ENCODE assay signal across 10 cellular contexts in genomic region chr15:67026171-67026967, GRCh38. TPM values are rescaled to one million over a fixed set of nuclear protein-coding genes. Genes with fewer than 3 reads are reported as not detected.
DNase-seq lines count a peak whose midpoint lies in the region; ATAC-seq and TF ChIP-seq lines count a peak whose summit lies in the region.
"Had no signal": no experiment of that assay in that cellular context is flagged by ENCODE, and none has a peak within 500 bp of the region (broad histone marks: within the 10 kb centered on the region; RNA-seq: fewer than 3 reads in every experiment).

No MANE protein-coding gene starts in this region.

- H3K27me3 ChIP-seq in right atrium auricular region (no peaks in the 10 kb centered on the region), adrenal gland (no peaks in the 10 kb centered on the region), lower lobe of right lung (ENCODE audit: low read depth) (no peaks in the 10 kb centered on the region), uterus (no peaks in the 10 kb centered on the region)

- H3K36me3 ChIP-seq in right atrium auricular region, result no peaks in the 10 kb centered on the region
- no peaks in the 10 kb centered on the region for H3K36me3 ChIP-seq in adrenal gland (replicated peaks in 1 of 2)
- no peaks in the 10 kb centered on the region for H3K36me3 ChIP-seq in lower lobe of right lung
- H3K36me3 ChIP-seq in uterus, result no peaks in the 10 kb centered on the region

- intact Hi-C loops in cardiac septum (cut with DNase I), result no loop called here
- intact Hi-C loops in adrenal gland (cut with DNase I), result no loop called here
- intact Hi-C loops in lower lobe of right lung (cut with DNase I), result no loop called here
- intact Hi-C loops in uterus (cut with DNase I; ENCODE audit: low total_unique reads), result no loop called here

- TF ChIP-seq POLR2A in adrenal gland (IDR thresholded peaks at IDR 0.05), result no peak
- no peak for TF ChIP-seq POLR2A in uterus (IDR thresholded peaks at IDR 0.05)

- ATAC-seq in lower lobe of right lung, result no peak
- ATAC-seq: T-cell had no signal

- H3K27ac ChIP-seq in right atrium auricular region, result peak overlapping the region; percentile 45 to 64
- H3K27ac ChIP-seq in adrenal gland, result peak overlapping the region in 4 of 5 donors; percentile 40 to 89 (median 69)
- H3K27ac ChIP-seq in lower lobe of right lung, result peak overlapping the region; percentile 65
- H3K27ac ChIP-seq in uterus, result peak overlapping the region; percentile 70 to 80

- TF ChIP-seq CTCF in right atrium auricular region (IDR thresholded peaks at IDR 0.05) (no peak), adrenal gland (IDR thresholded peaks at IDR 0.05) (no peak), lower lobe of right lung (IDR thresholded peaks at IDR 0.05) (no peak), uterus (IDR thresholded peaks at IDR 0.05) (no peak)

- DNase-seq in right atrium auricular region (ENCODE audit: low spot score), result no peak
- no peak for DNase-seq in cardiac septum (ENCODE audit: low spot score)
- no peak for DNase-seq in adrenal gland
- DNase-seq in lower lobe of right lung, result no peak
- no peak for DNase-seq in uterus
- DNase-seq in NCI-H446 (lab: John Stamatoyannopoulos, UW), result no peak
- DNase-seq in GOT3 (lab: John Stamatoyannopoulos, UW), result no peak
- DNase-seq in NCI-H146 (lab: John Stamatoyannopoulos, UW), result no peak
- DNase-seq: NCI-H2107, T-cell had no signal

- H3K4me3 ChIP-seq in right atrium auricular region, result no peak overlapping the region
- H3K4me3 ChIP-seq in adrenal gland, result no peak overlapping the region
- no peak overlapping the region for H3K4me3 ChIP-seq in lower lobe of right lung
- H3K4me3 ChIP-seq in uterus, result no peak overlapping the region

- WGBS in adrenal gland, 4 donors, result 62 to 71% (median 64%) methylated on average over 8 of the region's 8 CpGs

- H3K9me3 ChIP-seq in right atrium auricular region, result no peaks in the 10 kb centered on the region
- H3K9me3 ChIP-seq in adrenal gland (replicated peaks in 1 of 3), result no peaks in the 10 kb centered on the region
- H3K9me3 ChIP-seq in lower lobe of right lung, result no peaks in the 10 kb centered on the region
- H3K9me3 ChIP-seq in uterus, result no peaks in the 10 kb centered on the region

- peaks cover 0 to 49% of the 10 kb centered on the region in 2 donors for H3K4me1 ChIP-seq in right atrium auricular region
- H3K4me1 ChIP-seq in adrenal gland (replicated peaks in 1 of 2), result peaks cover 32 to 40% of the 10 kb centered on the region in 2 donors
- peaks cover 39% of the 10 kb centered on the region for H3K4me1 ChIP-seq in lower lobe of right lung
- peaks cover 11 to 21% of the 10 kb centered on the region in 2 donors for H3K4me1 ChIP-seq in uterus

RNA-seq across cellular contexts. Expression of gene SMAD3, which starts 39.0 kb away (rescaled TPM):
- total RNA-seq in right atrium auricular region, result 10 to 100 TPM; 20.8 to 37.8 TPM
- 18.4 TPM for total RNA-seq in cardiac septum
- total RNA-seq in adrenal gland, result 10 to 100 TPM in 5 of 8 donors, 1 to 10 TPM in 3; 6.7 to 92.0 (median 15.2) TPM
- polyA plus RNA-seq in adrenal gland, result 1 to 10 TPM; 6.4 to 7.8 (median 7.2) TPM
- total RNA-seq in lower lobe of right lung, result 25.7 TPM
- 10 to 100 TPM; 14.3 to 66.9 (median 32.3) TPM for total RNA-seq in uterus
